In the genomic region with DNA sequence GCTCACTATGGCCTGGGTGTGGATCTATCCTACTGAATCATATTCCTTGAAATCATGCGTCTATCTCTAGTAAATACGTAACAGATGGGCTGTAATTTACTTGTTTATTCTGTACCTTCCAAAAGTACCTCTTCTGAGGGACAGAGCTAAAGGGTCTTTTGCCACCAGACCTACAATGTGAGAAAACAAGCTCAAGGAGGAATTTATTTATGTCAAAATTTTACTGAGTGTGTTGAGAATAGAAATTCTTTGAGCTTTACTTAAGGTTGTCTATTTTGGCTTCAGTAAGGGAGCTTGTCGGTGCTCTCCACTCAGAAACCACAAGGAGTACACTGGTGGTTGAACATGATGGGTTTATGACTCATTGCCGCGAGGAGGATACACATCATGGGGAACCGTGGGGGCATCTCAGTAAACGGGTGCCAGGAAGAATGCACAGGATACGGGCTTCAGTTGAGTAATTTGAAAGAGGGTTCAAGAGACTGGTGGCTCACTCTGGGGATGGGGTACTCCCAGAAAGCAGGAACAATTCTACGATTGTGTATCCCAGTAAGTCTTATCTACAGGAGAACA, we compare ENCODE assay signal across 1 cellular context.
TF ChIP-seq lines count a peak whose summit lies in the region.

No MANE protein-coding gene starts in this region.

TF ChIP-seq in HepG2, 621 proteins besides CTCF, POLR2A, EP300 and RAD21 (continued from another document):
- TF ChIP-seq PHF21A (CRISPR knock-in tag; IDR thresholded peaks at IDR 0.05): no peak
- no peak for TF ChIP-seq HDAC6 (IDR thresholded peaks at IDR 0.05; ENCODE audit: low read depth, low read length)
- no peak for TF ChIP-seq DR1 (CRISPR knock-in tag; IDR thresholded peaks at IDR 0.05)
- TF ChIP-seq ATF7-NPFF (CRISPR knock-in tag; IDR thresholded peaks at IDR 0.05; ENCODE audit: low read depth): no peak
- no peak for TF ChIP-seq MEIS2 (CRISPR knock-in tag; IDR thresholded peaks at IDR 0.05)
